In the genomic region with DNA sequence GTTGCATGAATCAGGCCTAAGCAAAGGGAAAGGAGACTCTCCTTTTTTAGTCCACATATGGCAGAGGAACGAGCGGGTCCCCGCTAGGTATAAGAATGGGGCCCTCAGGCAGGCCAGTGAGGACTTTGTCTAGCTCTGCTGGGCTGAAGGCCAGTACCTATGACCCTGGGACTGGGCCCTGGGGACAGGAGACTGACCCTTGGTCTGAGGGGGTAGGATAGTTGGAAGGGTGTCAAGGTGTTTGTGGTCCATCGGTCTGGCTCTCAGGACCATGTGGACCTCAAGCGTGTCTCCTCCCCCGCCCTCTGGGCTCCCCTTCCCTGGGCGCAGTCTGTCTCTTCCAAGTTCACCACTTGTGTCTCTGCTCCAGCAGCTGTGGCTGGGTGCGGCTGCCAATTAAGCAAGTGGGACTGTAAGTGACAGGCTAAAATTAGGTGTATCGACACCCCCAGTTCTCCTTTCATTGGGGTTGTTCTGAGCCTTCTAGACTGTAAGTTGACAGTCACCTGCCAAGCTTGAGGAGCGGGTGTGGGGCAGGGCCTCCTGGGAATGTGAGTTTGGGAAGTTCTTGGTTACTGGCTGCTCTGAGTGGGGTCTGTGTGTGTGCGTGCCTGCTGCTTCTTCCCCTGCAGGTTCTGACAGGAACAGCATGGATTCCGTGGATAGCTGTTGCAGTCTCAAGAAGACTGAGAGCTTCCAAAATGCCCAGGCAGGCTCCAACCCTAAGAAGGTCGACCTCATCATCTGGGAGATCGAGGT, we compare ENCODE assay signal across 11 cellular contexts. TPM values are rescaled to one million over a fixed set of nuclear protein-coding genes. Genes with fewer than 3 reads are reported as not detected.
DNase-seq lines count a peak whose midpoint lies in the region; ATAC-seq and TF ChIP-seq lines count a peak whose summit lies in the region.
"Had no signal": no experiment of that assay in that cellular context is flagged by ENCODE, and none has a peak within 500 bp of the region (broad histone marks: within the 10 kb centered on the region; RNA-seq: fewer than 3 reads in every experiment).

No MANE protein-coding gene starts in this region.

- H3K4me3 Mint-ChIP-seq in Caco-2 (ENCODE audit: unreplicated experiment): no peak overlapping the region
- no peak overlapping the region for H3K4me3 Mint-ChIP-seq in neural crest cell
- H3K4me3 Mint-ChIP-seq: dendritic cell treated with granulocyte-macrophage colony-stimulating factor and Interleukin-4, amounts not matched to agents 40 ng/mL and 50 ng/mL, for 4 days had no signal

- POLR2A ChIA-PET in Caco-2 (lab: Charles Lee) (no interaction called here), GM10248 (lab: Yijun Ruan, JAX) (no interaction called here), OCI-LY7 (lab: Charles Lee) (interaction anchor here (1.0 kb wide), 1 partner anchor 12 kb away, joined by 3 read pairs; no protein-coding TSS in a partner anchor)

- H3K9me3 Mint-ChIP-seq in Caco-2 (ENCODE audit: unreplicated experiment) (no peaks in the 10 kb centered on the region), neural crest cell (no peaks in the 10 kb centered on the region)
- H3K9me3 Mint-ChIP-seq: dendritic cell treated with granulocyte-macrophage colony-stimulating factor and Interleukin-4, amounts not matched to agents 40 ng/mL and 50 ng/mL, for 4 days had no signal

- H3K9me2 ChIP-seq in OCI-LY7 (ENCODE audit: insufficient read depth, low read length): no peaks in the 10 kb centered on the region

- WGBS in gastroesophageal sphincter (ENCODE audit: low coverage in 1 of 2), 2 donors: 60% methylated on average over 1 of the region's 14 CpGs; no CpG with 5 or more reads in 1 of the 2 donors

- H3K4me2 ChIP-seq in OCI-LY7 (ENCODE audit: low read length): no peak overlapping the region
- H3K4me2 ChIP-seq: PC-9 had no signal

- no peak for TF ChIP-seq EP300 in gastroesophageal sphincter (IDR thresholded peaks at IDR 0.05)

- peak in 1 of 2 experiments; percentile 26 for DNase-seq in Caco-2
- peak; percentile 25 for DNase-seq in SK-MEL-5 (ENCODE audit: low read depth, low spot score)
- no peak for DNase-seq in neural crest cell (ENCODE audit: low read depth, low spot score)
- no peak for DNase-seq in GM10248 (ENCODE audit: extremely low spot score)
- no peak for DNase-seq in T-helper 2 cell
- DNase-seq in OCI-LY7 (ENCODE audit: low spot score): no peak
- DNase-seq in HUDEP-2 (lab: John Stamatoyannopoulos, UW; ENCODE audit: unreplicated experiment in 76 of 76): no peak
- DNase-seq: Karpas-422, PC-9 had no signal

- H3K79me2 ChIP-seq in OCI-LY7 (ENCODE audit: insufficient read depth, low read depth, low read length): 0 out of 2 replicates have a peak, but pooled peaks cover 5% of the 10 kb centered on the region

- H3K4me1 Mint-ChIP-seq in Caco-2 (ENCODE audit: low read depth, unreplicated experiment): peaks cover 6% of the 10 kb centered on the region
- H3K4me1 Mint-ChIP-seq in neural crest cell: peaks cover 18% of the 10 kb centered on the region

- in situ Hi-C loops in SK-MEL-5 (cut with HindIII; ENCODE audit: low pct_unique_long_range_greater_than_20kb, low sequenced_read_pairs): no loop called here

- ATAC-seq in gastroesophageal sphincter: peak; percentile 51

- TF ChIP-seq CTCF in Caco-2 (IDR thresholded peaks at IDR 0.05; ENCODE audit: insufficient read depth in 1 of 2, low read depth in 1 of 2, low read length in 1 of 2, severe bottlenecking in 1 of 2, unreplicated experiment in 1 of 2) (peak in 1 of 2 experiments; percentile 32), gastroesophageal sphincter (IDR thresholded peaks at IDR 0.05) (peak in 3 of 4 experiments; percentile 40 to 45 (median 42)), neural crest cell (conservative IDR thresholded peaks at IDR 0.05) (peak; percentile 37), GM10248 (IDR thresholded peaks at IDR 0.05; ENCODE audit: control extremely low read depth, extremely low read depth, low read depth, missing control alignments) (no peak), OCI-LY7 (conservative IDR thresholded peaks at IDR 0.05; ENCODE audit: low read length) (no peak)

- H3K27me3 ChIP-seq in Caco-2 (replicated peaks; ENCODE audit: control insufficient read depth, insufficient read depth, low read length): no peaks in the 10 kb centered on the region
- H3K27me3 ChIP-seq in gastroesophageal sphincter: no peaks in the 10 kb centered on the region

- H3K27ac ChIP-seq in gastroesophageal sphincter (peak overlapping the region; percentile 16 to 82 (median 78)), OCI-LY7 (ENCODE audit: low read depth, low read length, poor library complexity, severe bottlenecking) (no peak overlapping the region)
- H3K27ac ChIP-seq: PC-9 had no signal

- intact Hi-C loops in Caco-2 (cut with micrococcal nuclease; ENCODE audit: unreplicated experiment) (loop anchor here (10.0 kb wide), 1 partner anchor 105 kb away; no protein-coding TSS in a partner anchor), OCI-LY7 (cut with micrococcal nuclease; ENCODE audit: unreplicated experiment) (loop anchor here (10.0 kb wide), 1 partner anchor 105 kb away; no protein-coding TSS in a partner anchor)

- no TSS peak for BruUV-seq in Caco-2 (replicated peaks; lab: Mats Ljungman, UMichigan)
- no TSS peak for BruUV-seq in OCI-LY7 (replicated peaks; lab: Mats Ljungman, UMichigan)

- H3K36me3 Mint-ChIP-seq in Caco-2 (ENCODE audit: insufficient read depth, unreplicated experiment): peaks cover 57% of the 10 kb centered on the region
- peaks cover 3% of the 10 kb centered on the region for H3K36me3 Mint-ChIP-seq in neural crest cell (ENCODE audit: low read depth)

- H3K36me3 ChIP-seq in Caco-2 (ENCODE audit: control insufficient read depth, insufficient read depth, low read length) (peaks cover 8% of the 10 kb centered on the region), gastroesophageal sphincter (peaks cover 0 to 45% of the 10 kb centered on the region in 2 donors), OCI-LY7 (ENCODE audit: insufficient read depth, low read length) (peaks cover 80% of the 10 kb centered on the region)

- H3K4me1 ChIP-seq in Caco-2 (peaks cover 13% of the 10 kb centered on the region), gastroesophageal sphincter (peaks cover 12 to 94% (median 31%) of the 10 kb centered on the region in 3 donors), OCI-LY7 (ENCODE audit: insufficient read depth, low read length, poor library complexity, severe bottlenecking) (no peaks in the 10 kb centered on the region)

- H3K27me3 Mint-ChIP-seq in Caco-2 (ENCODE audit: insufficient read depth, unreplicated experiment) (no peaks in the 10 kb centered on the region), neural crest cell (ENCODE audit: low read depth) (no peaks in the 10 kb centered on the region)
- H3K27me3 Mint-ChIP-seq: dendritic cell treated with granulocyte-macrophage colony-stimulating factor and Interleukin-4, amounts not matched to agents 40 ng/mL and 50 ng/mL, for 4 days had no signal

- H3K9me3 ChIP-seq in Caco-2 (no peaks in the 10 kb centered on the region), gastroesophageal sphincter (no peaks in the 10 kb centered on the region), OCI-LY7 (ENCODE audit: low read length) (no peaks in the 10 kb centered on the region)

- no peak for TF ChIP-seq POLR2A in gastroesophageal sphincter (IDR thresholded peaks at IDR 0.05)

- H4K20me1 ChIP-seq in OCI-LY7 (ENCODE audit: insufficient read depth, low read length): no peaks in the 10 kb centered on the region; the same call in 1 of the 2 replicates

- peak overlapping the region; percentile 9 for H3K27ac Mint-ChIP-seq in Caco-2 (ENCODE audit: unreplicated experiment)
- H3K27ac Mint-ChIP-seq in neural crest cell (ENCODE audit: unreplicated experiment): no peak overlapping the region
- H3K27ac Mint-ChIP-seq: dendritic cell treated with granulocyte-macrophage colony-stimulating factor and Interleukin-4, amounts not matched to agents 40 ng/mL and 50 ng/mL, for 4 days had no signal

- H3K4me3 ChIP-seq in Caco-2 (ENCODE audit: low read depth, low read length) (no peak overlapping the region), gastroesophageal sphincter (no peak overlapping the region), OCI-LY7 (ENCODE audit: low read depth, low read length, poor library complexity, severe bottlenecking) (no peak overlapping the region)
- H3K4me3 ChIP-seq: PC-9 had no signal

- CTCF ChIA-PET in Caco-2 (lab: Charles Lee): interaction anchor here (0.5 kb wide), 1 partner anchor 44 kb away, joined by 3 read pairs; no protein-coding TSS in a partner anchor
- CTCF ChIA-PET in GM10248 (lab: Yijun Ruan, JAX): interaction anchor here (0.9 to 2.0 kb wide), 9 partner anchors 13 to 717 kb away, joined by 3 to 5 read pairs (median 3); a partner anchor contains a TSS
- CTCF ChIA-PET in OCI-LY7 (lab: Charles Lee; ENCODE audit: unreplicated experiment): no interaction called here

- no peak overlapping the region for H2AFZ ChIP-seq in OCI-LY7 (ENCODE audit: low read length)
- H2AFZ ChIP-seq: PC-9 had no signal

RNA-seq across cellular contexts. Expression of a gene that starts 24.5 kb away (rescaled TPM):
- total RNA-seq in Caco-2 (2022) (87.1 and 87.2 TPM in 2 replicates), gastroesophageal sphincter (100 to 1,000 TPM in 1 of 4 donors, 10 to 100 TPM in 3; 78.6 to 154 (median 95.4) TPM), neural crest cell (21.5 and 23.4 TPM in 2 replicates), OCI-LY7 (2022) (40.0 and 41.8 TPM in 2 replicates)
- 30.0 and 35.1 TPM in 2 replicates for total RNA-seq in SK-MEL-5 (2014; rRNA removed; shearing (Covaris generic))
- 56.7 and 60.6 TPM in 2 replicates for polyA plus RNA-seq in SK-MEL-5 (2015; cell fraction: cytosol; rRNA removed)
- 99.8 and 138 TPM in 2 replicates for polyA plus RNA-seq in SK-MEL-5 (2015; cell fraction: nucleus; rRNA removed)
- 49.0 and 56.2 TPM in 2 replicates for total RNA-seq in OCI-LY7 (2014; rRNA removed; shearing (Covaris generic))

Comparison
In these comparisons a context has a peak if more than half of its experiments do, and no peak if none do; other contexts are left out.
1. CTCF ChIP-seq: peak in gastroesophageal sphincter (3 of 4) and neural crest cell (single experiment); none in GM10248 (single experiment) and OCI-LY7 (single experiment).